In genomic region chr3:53234130-53234840, GRCh38 we compare ENCODE assay signal across 19 cellular contexts. TPM values are rescaled to one million over a fixed set of nuclear protein-coding genes. Genes with fewer than 3 reads are reported as not detected.
DNase-seq lines count a peak whose midpoint lies in the region; ATAC-seq and TF ChIP-seq lines count a peak whose summit lies in the region.
"Had no signal": no experiment of that assay in that cellular context is flagged by ENCODE, and none has a peak within 500 bp of the region (broad histone marks: within the 10 kb centered on the region; RNA-seq: fewer than 3 reads in every experiment).

No MANE protein-coding gene starts in this region.

- BruUV-seq in HCT116 (replicated peaks; lab: Mats Ljungman, UMichigan): no TSS peak

- CTCF ChIA-PET in HCT116 (lab: Charles Lee): no interaction called here

- no peak overlapping the region for H2AFZ ChIP-seq in HCT116 (ENCODE audit: low read depth, low read length, poor library complexity, severe bottlenecking)
- H2AFZ ChIP-seq: hepatocyte had no signal

- no peaks in the 10 kb centered on the region for H3K4me1 Mint-ChIP-seq in endodermal cell
- H3K4me1 Mint-ChIP-seq in stimulated activated memory B cell treated with anti-CD40 and anti-IgM and Interleukin-4, amounts not matched to agents 10 μg/mL and 1 μg/mL and 100 μg/mL, for 72 hours: no peaks in the 10 kb centered on the region
- H3K4me1 Mint-ChIP-seq: activated B cell treated with CpG ODN at 0.5 μM for 24 hours had no signal

- intact Hi-C loops in right cardiac atrium (cut with DNase I): no loop called here
- intact Hi-C loops in cardiac septum (cut with DNase I): no loop called here
- intact Hi-C loops in HCT116 (cut with micrococcal nuclease): no loop called here

- no peak overlapping the region for H3K4me3 Mint-ChIP-seq in endodermal cell
- H3K4me3 Mint-ChIP-seq in stimulated activated memory B cell treated with anti-CD40 and anti-IgM and Interleukin-4, amounts not matched to agents 10 μg/mL and 1 μg/mL and 100 μg/mL, for 72 hours: no peak overlapping the region
- H3K4me3 Mint-ChIP-seq: activated B cell treated with CpG ODN at 0.5 μM for 24 hours had no signal

- peaks cover 38 to 78% of the 10 kb centered on the region in 2 experiments; a peak in 3 of 4 replicates for H3K36me3 ChIP-seq in HCT116 (ENCODE audit: control insufficient read depth in 1 of 2, insufficient read depth in 2 of 2, low read length in 2 of 2)
- peaks cover 73% of the 10 kb centered on the region for H3K36me3 ChIP-seq in endodermal cell (ENCODE audit: control insufficient read depth, insufficient read depth, low read length)

- peaks cover 80% of the 10 kb centered on the region for H3K36me3 Mint-ChIP-seq in endodermal cell (ENCODE audit: low read depth)
- peaks cover 61% of the 10 kb centered on the region for H3K36me3 Mint-ChIP-seq in stimulated activated memory B cell treated with anti-CD40 and anti-IgM and Interleukin-4, amounts not matched to agents 10 μg/mL and 1 μg/mL and 100 μg/mL, for 72 hours

- H3K4me1 ChIP-seq in right cardiac atrium (ENCODE audit: control insufficient read depth, insufficient read depth, low read length) (peaks cover 9% of the 10 kb centered on the region), HCT116 (ENCODE audit: control insufficient read depth in 1 of 2, insufficient read depth in 2 of 2, low read length in 2 of 2) (peaks cover 35 to 40% of the 10 kb centered on the region in 2 experiments), endodermal cell (ENCODE audit: control insufficient read depth, insufficient read depth, low read length) (no peaks in the 10 kb centered on the region)

- TF ChIP-seq RAD21 in HCT116 (IDR thresholded peaks at IDR 0.05; ENCODE audit: low read depth): no peak

- H3K27ac Mint-ChIP-seq in endodermal cell: peak overlapping the region; percentile 40
- H3K27ac Mint-ChIP-seq in stimulated activated memory B cell treated with anti-CD40 and anti-IgM and Interleukin-4, amounts not matched to agents 10 μg/mL and 1 μg/mL and 100 μg/mL, for 72 hours: peak overlapping the region; percentile 37
- H3K27ac Mint-ChIP-seq: activated B cell treated with CpG ODN at 0.5 μM for 24 hours had no signal

- no peaks in the 10 kb centered on the region for H4K20me1 ChIP-seq in HCT116 (ENCODE audit: insufficient read depth)

- peaks cover 67% of the 10 kb centered on the region for H3K79me2 ChIP-seq in HCT116 (ENCODE audit: insufficient read depth, low read length)

- H3K9me3 Mint-ChIP-seq in endodermal cell: no peaks in the 10 kb centered on the region
- H3K9me3 Mint-ChIP-seq in stimulated activated memory B cell treated with anti-CD40 and anti-IgM and Interleukin-4, amounts not matched to agents 10 μg/mL and 1 μg/mL and 100 μg/mL, for 72 hours: no peaks in the 10 kb centered on the region
- H3K9me3 Mint-ChIP-seq: activated B cell treated with CpG ODN at 0.5 μM for 24 hours had no signal

- H3K27me3 ChIP-seq in right cardiac atrium (ENCODE audit: control insufficient read depth, insufficient read depth) (no peaks in the 10 kb centered on the region), HCT116 (ENCODE audit: insufficient read depth, low read length) (no peaks in the 10 kb centered on the region), endodermal cell (ENCODE audit: control insufficient read depth, insufficient read depth, low read length, poor library complexity, severe bottlenecking) (no peaks in the 10 kb centered on the region)
- H3K27me3 ChIP-seq: hepatocyte, pancreas, tibial nerve had no signal

- DNase-seq in right cardiac atrium (peak in 2 of 3 donors; percentile 11 to 30), cardiac septum (ENCODE audit: low spot score) (no peak), HCT116 (ENCODE audit: low read depth, low spot score) (no peak), endodermal cell (no peak), medulla oblongata (ENCODE audit: extremely low spot score) (no peak), activated gamma-delta T cell (lab: John Stamatoyannopoulos, UW) (no peak)
- DNase-seq: activated B cell treated with CpG ODN at 0.5 μM for 24 hours; activated effector memory CD4-positive, alpha-beta T cell treated with anti-CD3 and anti-CD28 coated beads, Interleukin-2, amount 50 U/mL, for 16 hours; COR-L47; GOT3; NCI-H146; NCI-H748 treated with DMSO at 0.1 percent for 48 hours; stimulated activated naive CD4-positive, alpha-beta T cell had no signal

- TF ChIP-seq CTCF in HCT116 (IDR thresholded peaks at IDR 0.05 in 2 of 3, conservative IDR thresholded peaks at IDR 0.05 in 1 of 3; ENCODE audit: borderline replicate concordance in 1 of 3, insufficient read depth in 1 of 3, low read depth in 2 of 3, low read length in 2 of 3): no peak
- TF ChIP-seq CTCF in endodermal cell (conservative IDR thresholded peaks at IDR 0.05): no peak

- ATAC-seq in right cardiac atrium: no peak
- ATAC-seq in HCT116: no peak
- ATAC-seq in stimulated activated memory B cell treated with anti-CD40 and anti-IgM and Interleukin-4, amounts not matched to agents 10 μg/mL and 1 μg/mL and 100 μg/mL, for 72 hours: no peak
- no peak for ATAC-seq in GM21717 (IDR thresholded peaks at IDR 0.05; ENCODE audit: unreplicated experiment)
- ATAC-seq: pancreas, sciatic nerve had no signal

- POLR2A ChIA-PET in HCT116 (lab: Charles Lee): no interaction called here

- H3K4me2 ChIP-seq in HCT116 (ENCODE audit: low read length): no peak overlapping the region
- H3K4me2 ChIP-seq: hepatocyte had no signal

- RAD21 ChIA-PET in HCT116 (lab: Charles Lee; ENCODE audit: low non-redundant PET in 1 of 2, low total read pairs in 2 of 2, uncharacterized antibody in 2 of 2, unreplicated experiment in 2 of 2): no interaction called here

- H3K4me3 ChIP-seq in right cardiac atrium (ENCODE audit: low read length): no peak overlapping the region
- H3K4me3 ChIP-seq in HCT116 (replicated peaks in 1 of 2; ENCODE audit: low read depth in 1 of 2, low read length in 2 of 2): no peak overlapping the region
- H3K4me3 ChIP-seq in endodermal cell (ENCODE audit: low read length): no peak overlapping the region
- H3K4me3 ChIP-seq: hepatocyte, pancreas, tibial nerve had no signal

- no peak for TF ChIP-seq POLR2A in HCT116 (IDR thresholded peaks at IDR 0.05; ENCODE audit: borderline replicate concordance, extremely low read depth, insufficient read depth, insufficient read length)

- no peaks in the 10 kb centered on the region for H3K27me3 Mint-ChIP-seq in endodermal cell (ENCODE audit: insufficient read depth)
- H3K27me3 Mint-ChIP-seq in stimulated activated memory B cell treated with anti-CD40 and anti-IgM and Interleukin-4, amounts not matched to agents 10 μg/mL and 1 μg/mL and 100 μg/mL, for 72 hours: no peaks in the 10 kb centered on the region
- H3K27me3 Mint-ChIP-seq: activated B cell treated with CpG ODN at 0.5 μM for 24 hours had no signal

- no peaks in the 10 kb centered on the region for H3K9me3 ChIP-seq in right cardiac atrium (ENCODE audit: control insufficient read depth, low read length)
- H3K9me3 ChIP-seq in HCT116 (ENCODE audit: control insufficient read depth in 1 of 2, insufficient read depth in 1 of 2, low read depth in 1 of 2, low read length in 2 of 2): no peaks in the 10 kb centered on the region
- no peaks in the 10 kb centered on the region for H3K9me3 ChIP-seq in endodermal cell (ENCODE audit: control insufficient read depth, low read length)
- H3K9me3 ChIP-seq: pancreas, tibial nerve had no signal

- no peak overlapping the region for H3K9ac ChIP-seq in HCT116 (ENCODE audit: low read length)
- no peak overlapping the region for H3K9ac ChIP-seq in endodermal cell (ENCODE audit: extremely low read depth, low read length, poor library complexity, severe bottlenecking)

- WGBS in right cardiac atrium: 86% methylated on average over 15 of the region's 15 CpGs
- 88 to 96% methylated on average over 11 to 15 of the region's 15 CpGs for WGBS in endodermal cell (ENCODE audit: insufficient coverage in 1 of 2, insufficient read length in 1 of 2), 2 experiments

- no peaks in the 10 kb centered on the region for H3K9me2 ChIP-seq in HCT116 (ENCODE audit: insufficient read depth)

- H3K27ac ChIP-seq in right cardiac atrium (ENCODE audit: low read length) (no peak overlapping the region), HCT116 (ENCODE audit: low read depth, low read length) (peak overlapping the region; percentile 31; the same call in 1 of the 2 replicates), endodermal cell (ENCODE audit: low read depth, low read length) (no peak overlapping the region)
- H3K27ac ChIP-seq: hepatocyte, pancreas had no signal

TF ChIP-seq in HCT116, 20 proteins besides CTCF, POLR2A, EP300 and RAD21 (continues in another document):
- TF ChIP-seq CEBPB (IDR thresholded peaks at IDR 0.05; ENCODE audit: low read depth) (no peak), ATF3 (IDR thresholded peaks at IDR 0.05) (no peak), EZH2 (IDR thresholded peaks at IDR 0.05) (no peak), ZFX (IDR thresholded peaks at IDR 0.05) (no peak), JUND (IDR thresholded peaks at IDR 0.05) (no peak), EZH2phosphoT487 (IDR thresholded peaks at IDR 0.05; ENCODE audit: borderline replicate concordance) (no peak)

RNA-seq across cellular contexts. Expression of gene TKT, which starts 21.5 kb away (rescaled TPM):
- total RNA-seq in right cardiac atrium (10 to 100 TPM; 40.3 to 61.8 (median 42.7) TPM), cardiac septum (34.6 TPM), HCT116 (2021; ENCODE audit: unreplicated experiment) (634 TPM), endodermal cell (100 to 1,000 TPM; 373 to 472 TPM)
- 37.7 TPM for polyA plus RNA-seq in right cardiac atrium
- 697 and 731 TPM in 2 replicates for polyA plus RNA-seq in HCT116 (2012)
- polyA plus RNA-seq in endodermal cell (2013, experiment 1 of 2): 576 TPM
- polyA plus RNA-seq in endodermal cell (2013, experiment 2 of 2): 503 TPM

Comparison
In these comparisons a context has a peak if more than half of its experiments do, and no peak if none do; other contexts are left out.
1. DNase-seq: peak in right cardiac atrium (2 of 3); none in cardiac septum (single experiment), HCT116 (single experiment), endodermal cell (single experiment), medulla oblongata (single experiment) and activated gamma-delta T cell (single experiment).
2. RNA of gene TKT, which starts 21.5 kb away (total RNA-seq): 634 TPM in HCT116 (single experiment) and 373 to 472 TPM in endodermal cell; 40.3 to 61.8 TPM in right cardiac atrium and 34.6 TPM in cardiac septum (single experiment); every median in the first group is over 4 times any median in the second.